ENCODE assay signal across 8 cellular contexts in the genomic region with DNA sequence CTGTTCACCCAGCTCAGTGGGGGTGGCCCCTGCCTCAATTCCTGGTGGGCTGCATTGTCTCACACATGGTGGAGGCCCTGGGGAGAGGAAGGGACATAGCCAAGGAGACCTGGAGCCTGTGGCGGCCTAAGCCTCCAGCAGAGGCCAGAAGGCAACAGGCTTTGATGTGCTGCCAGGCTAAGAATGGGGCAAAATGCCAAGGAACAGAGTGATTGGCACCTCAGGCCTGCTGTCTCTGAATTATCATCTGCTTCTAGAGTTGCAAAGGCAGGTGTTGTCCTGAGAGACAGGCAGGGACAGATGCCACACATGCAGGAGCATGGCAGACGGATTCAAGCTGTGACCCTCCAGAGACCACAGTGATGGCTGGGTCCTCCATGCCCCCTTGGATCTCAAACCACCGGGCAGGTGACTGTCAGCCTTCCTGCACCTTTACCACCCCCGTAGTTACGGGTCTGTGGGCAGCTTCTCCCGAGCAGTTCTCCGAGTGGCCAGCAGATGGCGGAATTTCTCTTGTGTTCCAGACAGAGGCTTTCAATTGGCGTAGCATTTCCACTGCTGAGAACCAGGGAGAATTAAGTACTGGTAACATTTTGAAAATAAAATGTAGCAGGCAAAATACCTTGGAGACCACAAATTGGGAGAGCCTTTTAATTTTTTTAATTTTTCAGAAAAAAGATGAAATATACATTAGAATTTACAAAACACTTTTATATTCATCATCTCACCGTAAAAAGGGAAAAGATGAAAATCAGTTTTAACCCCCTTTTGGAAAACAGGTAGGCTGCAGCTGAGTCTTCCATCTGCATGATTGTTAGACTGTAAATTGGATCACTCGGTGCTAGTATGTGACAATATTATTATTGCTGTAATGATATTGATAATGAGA.
A peak's percentile ranks its signal among the peaks of the same experiment; 100 is the strongest.
DNase-seq lines count a peak whose midpoint lies in the region; ATAC-seq and TF ChIP-seq lines count a peak whose summit lies in the region.

No MANE protein-coding gene starts in this region.

- H3K4me3 Mint-ChIP-seq in activated naive CD8-positive, alpha-beta T cell treated with anti-CD3 and anti-CD28 coated beads for 36 hours: no peak overlapping the region

- H3K27ac ChIP-seq in aorta (ENCODE audit: low read depth in 1 of 2, low read length in 2 of 2): no peak overlapping the region

- POLR2A ChIA-PET in HEK293T (lab: Yijun Ruan, JAX): no interaction called here

- H3K27me3 ChIP-seq in aorta (ENCODE audit: control insufficient read depth in 1 of 2, insufficient read depth in 2 of 2, low read length in 1 of 2): no peaks in the 10 kb centered on the region

- no peaks in the 10 kb centered on the region for H3K9me3 ChIP-seq in aorta (ENCODE audit: control insufficient read depth, low read length)

- no peak overlapping the region for H3K4me3 ChIP-seq in aorta (ENCODE audit: low read length in 2 of 2)

- ATAC-seq in aorta (ENCODE audit: low FRiP score): peak; percentile 81

- no peaks in the 10 kb centered on the region for H3K36me3 ChIP-seq in aorta (ENCODE audit: control insufficient read depth in 1 of 2, insufficient read depth in 2 of 2, low read length in 1 of 2)

- no peaks in the 10 kb centered on the region for H3K9me3 Mint-ChIP-seq in activated naive CD8-positive, alpha-beta T cell treated with anti-CD3 and anti-CD28 coated beads for 36 hours

- H3K4me1 ChIP-seq in aorta (ENCODE audit: control insufficient read depth in 1 of 2, insufficient read depth in 2 of 2, low read length in 2 of 2): no peaks in the 10 kb centered on the region

- H3K4me1 Mint-ChIP-seq in activated naive CD8-positive, alpha-beta T cell treated with anti-CD3 and anti-CD28 coated beads for 36 hours: no peaks in the 10 kb centered on the region

- 23% methylated on average over 11 of the region's 11 CpGs for WGBS in aorta, 2 donors

- intact Hi-C loops in cardiac septum (cut with DNase I): loop anchor here (2.0 to 10.0 kb wide), 4 partner anchors 232 to 361 kb away; no protein-coding TSS in a partner anchor
- intact Hi-C loops in aorta (cut with DNase I): loop anchor here (1.0 to 5.0 kb wide), 2 partner anchors 282 kb away; no protein-coding TSS in a partner anchor

- no peaks in the 10 kb centered on the region for H3K36me3 Mint-ChIP-seq in activated naive CD8-positive, alpha-beta T cell treated with anti-CD3 and anti-CD28 coated beads for 36 hours

- peak; percentile 79 for DNase-seq in GM03348 (ENCODE audit: low spot score)
- peak; percentile 78 for DNase-seq in HEK293T (ENCODE audit: extremely low spot score)
- peak; percentile 89 for DNase-seq in NCI-H1092 treated with DMSO at 0.1 percent for 48 hours (lab: John Stamatoyannopoulos, UW)
- DNase-seq in SKM-1 (lab: John Stamatoyannopoulos, UW; ENCODE audit: unreplicated experiment): peak; percentile 51
- DNase-seq in activated naive CD8-positive, alpha-beta T cell treated with anti-CD3 and anti-CD28 coated beads for 36 hours: peak; percentile 75
- peak; percentile 89 for DNase-seq in cardiac septum (ENCODE audit: low spot score)
- peak; percentile 19 for DNase-seq in pulmonary artery endothelial cell (ENCODE audit: low read depth, low spot score)
- peak; percentile 86 to 94 for DNase-seq in aorta

- H3K27me3 Mint-ChIP-seq in activated naive CD8-positive, alpha-beta T cell treated with anti-CD3 and anti-CD28 coated beads for 36 hours: peaks cover 3% of the 10 kb centered on the region

- no peak overlapping the region for H3K27ac Mint-ChIP-seq in activated naive CD8-positive, alpha-beta T cell treated with anti-CD3 and anti-CD28 coated beads for 36 hours

- CTCF ChIA-PET in HEK293T (lab: Yijun Ruan, JAX): interaction anchor here (0.6 to 1.5 kb wide), 3 partner anchors 16 to 283 kb away, joined by 3 to 5 read pairs (median 5); no protein-coding TSS in a partner anchor

TF ChIP-seq in HEK293T, 16 proteins besides CTCF, POLR2A, EP300 and RAD21:
- TF ChIP-seq TARDBP (IDR thresholded peaks at IDR 0.05) (no peak), CTBP1 (IDR thresholded peaks at IDR 0.05; ENCODE audit: borderline replicate concordance) (no peak), ZNF384 (IDR thresholded peaks at IDR 0.05) (no peak), SUZ12 (IDR thresholded peaks at IDR 0.05) (no peak), PKNOX1 (IDR thresholded peaks at IDR 0.05) (no peak), FOXK2 (IDR thresholded peaks at IDR 0.05) (no peak), NFRKB (IDR thresholded peaks at IDR 0.05) (no peak), LEF1 (IDR thresholded peaks at IDR 0.05; ENCODE audit: borderline replicate concordance) (no peak), ELF4 (IDR thresholded peaks at IDR 0.05) (no peak), BHLHE40 (IDR thresholded peaks at IDR 0.05; ENCODE audit: borderline replicate concordance) (no peak), HDGF (IDR thresholded peaks at IDR 0.05; ENCODE audit: borderline replicate concordance) (no peak), FOXA1 (IDR thresholded peaks at IDR 0.05) (no peak), FOXM1 (IDR thresholded peaks at IDR 0.05; ENCODE audit: borderline replicate concordance) (no peak), SP1 (IDR thresholded peaks at IDR 0.05) (no peak), L3MBTL2 (conservative IDR thresholded peaks at IDR 0.05) (no peak)

Comparison
In these comparisons a context has a peak if more than half of its experiments do, and no peak if none do; other contexts are left out.
1. DNase-seq: peak in every context shown above with its lines; median percentile 90 in aorta; 89 in NCI-H1092 treated with DMSO at 0.1 percent for 48 hours; 89 in cardiac septum; 79 in GM03348; 78 in HEK293T; 75 in activated naive CD8-positive, alpha-beta T cell treated with anti-CD3 and anti-CD28 coated beads for 36 hours; 51 in SKM-1; 19 in pulmonary artery endothelial cell.